In genomic region chr5:115577329-115577728, GRCh38 we compare ENCODE assay signal across 20 cellular contexts.
"Had no signal": no experiment of that assay in that cellular context is flagged by ENCODE, and none has a peak within 500 bp of the region (broad histone marks: within the 10 kb centered on the region; RNA-seq: fewer than 3 reads in every experiment).

No MANE protein-coding gene starts in this region.

- H3K4me3 Mint-ChIP-seq: activated CD8-positive, alpha-beta T cell treated with anti-CD3 and anti-CD28 coated beads for 36 hours; activated T-cell treated with anti-CD3 and anti-CD28 coated beads, Interleukin-2, amount 50 U/mL, for 72 hours; brain; dendritic cell treated with granulocyte-macrophage colony-stimulating factor and Interleukin-4, amounts not matched to agents 40 ng/mL and 50 ng/mL, for 4 days; effector memory CD8-positive, alpha-beta T cell; stimulated activated effector memory CD8-positive, alpha-beta T cell treated with anti-CD3 and anti-CD28 coated beads, Interleukin-12 subunit alpha, Interleukin-12 subunit beta, amount 100 ng/mL, for 72 hours had no signal

- H3K27me3 ChIP-seq: hepatocyte, transverse colon had no signal

- H3K4me1 ChIP-seq: parathyroid adenoma, transverse colon had no signal

- H3K27ac Mint-ChIP-seq: activated CD8-positive, alpha-beta T cell treated with anti-CD3 and anti-CD28 coated beads for 36 hours; activated naive CD4-positive, alpha-beta T cell treated with anti-CD3 and anti-CD28 coated beads, Interleukin-2, amount 50 U/mL, for 72 hours; activated T-cell treated with anti-CD3 and anti-CD28 coated beads, Interleukin-2, amount 50 U/mL, for 72 hours; brain; dendritic cell treated with granulocyte-macrophage colony-stimulating factor and Interleukin-4, amounts not matched to agents 40 ng/mL and 50 ng/mL, for 4 days; effector memory CD8-positive, alpha-beta T cell; naive B cell; stimulated activated effector memory CD8-positive, alpha-beta T cell treated with anti-CD3 and anti-CD28 coated beads, Interleukin-12 subunit alpha, Interleukin-12 subunit beta, amount 100 ng/mL, for 72 hours had no signal

- H3K36me3 ChIP-seq: transverse colon, WERI-Rb-1 had no signal

- DNase-seq: activated CD4-positive, alpha-beta T cell treated with anti-CD3 and anti-CD28 coated beads for 48 hours; activated CD8-positive, alpha-beta memory T cell treated with anti-CD3 and anti-CD28 coated beads, Interleukin-2, amount 50 U/mL, for 4 hours; activated CD8-positive, alpha-beta T cell treated with anti-CD3 and anti-CD28 coated beads for 36 hours; activated gamma-delta T cell; activated T-cell treated with anti-CD3 and anti-CD28 coated beads, Interleukin-2, amount 50 U/mL, for 72 hours; effector memory CD8-positive, alpha-beta T cell; naive B cell; stimulated activated CD4-positive, alpha-beta T cell treated with anti-CD3 and anti-CD28 coated beads, Interleukin-12 subunit alpha, Interleukin-12 subunit beta, amount 100 ng/mL, for 4 hours; stimulated activated CD4-positive, alpha-beta T cell treated with anti-CD3 and anti-CD28 coated beads, Interleukin-2, amount 100 ng/mL, for 24 hours; substantia nigra; transverse colon; WERI-Rb-1 had no signal

- H3K27me3 Mint-ChIP-seq: activated CD8-positive, alpha-beta T cell treated with anti-CD3 and anti-CD28 coated beads for 36 hours; dendritic cell treated with granulocyte-macrophage colony-stimulating factor and Interleukin-4, amounts not matched to agents 40 ng/mL and 50 ng/mL, for 4 days; effector memory CD8-positive, alpha-beta T cell; naive B cell had no signal

- H3K4me3 ChIP-seq: hepatocyte, transverse colon had no signal

- H3K27ac ChIP-seq: epithelial cell of prostate, hepatocyte, parathyroid adenoma, transverse colon, WERI-Rb-1 had no signal

- ATAC-seq: activated CD8-positive, alpha-beta T cell treated with anti-CD3 and anti-CD28 coated beads for 36 hours; activated naive CD4-positive, alpha-beta T cell treated with anti-CD3 and anti-CD28 coated beads, Interleukin-2, amount 50 U/mL, for 72 hours; effector memory CD8-positive, alpha-beta T cell; left lobe of liver had no signal

- H3K9ac ChIP-seq: parathyroid adenoma had no signal

- H3K9me3 ChIP-seq: transverse colon had no signal

- H3K9me3 Mint-ChIP-seq: activated CD8-positive, alpha-beta T cell treated with anti-CD3 and anti-CD28 coated beads for 36 hours; activated naive CD4-positive, alpha-beta T cell treated with anti-CD3 and anti-CD28 coated beads, Interleukin-2, amount 50 U/mL, for 72 hours; activated T-cell treated with anti-CD3 and anti-CD28 coated beads, Interleukin-2, amount 50 U/mL, for 72 hours; dendritic cell treated with granulocyte-macrophage colony-stimulating factor and Interleukin-4, amounts not matched to agents 40 ng/mL and 50 ng/mL, for 4 days; effector memory CD8-positive, alpha-beta T cell; stimulated activated effector memory CD8-positive, alpha-beta T cell treated with anti-CD3 and anti-CD28 coated beads, Interleukin-12 subunit alpha, Interleukin-12 subunit beta, amount 100 ng/mL, for 72 hours had no signal

- H2AFZ ChIP-seq: hepatocyte, parathyroid adenoma had no signal

- H3K4me1 Mint-ChIP-seq: stimulated activated effector memory CD8-positive, alpha-beta T cell treated with anti-CD3 and anti-CD28 coated beads, Interleukin-12 subunit alpha, Interleukin-12 subunit beta, amount 100 ng/mL, for 72 hours had no signal

- H3K36me3 Mint-ChIP-seq: activated naive CD4-positive, alpha-beta T cell treated with anti-CD3 and anti-CD28 coated beads, Interleukin-2, amount 50 U/mL, for 72 hours; stimulated activated effector memory CD8-positive, alpha-beta T cell treated with anti-CD3 and anti-CD28 coated beads, Interleukin-12 subunit alpha, Interleukin-12 subunit beta, amount 100 ng/mL, for 72 hours had no signal

- H3K79me2 ChIP-seq: hepatocyte, parathyroid adenoma had no signal

- H3K4me2 ChIP-seq: hepatocyte had no signal
